In genomic region chr9:136944519-136945332, GRCh38 we compare ENCODE assay signal across 8 cellular contexts. TPM values are rescaled to one million over a fixed set of nuclear protein-coding genes. Genes with fewer than 3 reads are reported as not detected.
A peak's percentile ranks its signal among the peaks of the same experiment; 100 is the strongest.
DNase-seq lines count a peak whose midpoint lies in the region; ATAC-seq and TF ChIP-seq lines count a peak whose summit lies in the region.

Gene C8G, plus strand, starts transcription at chr9:136945243. Its CDS starts 78 bp downstream, at chr9:136945321.
Gene FBXW5, minus strand, starts transcription at chr9:136944738. Its CDS starts 655 bp downstream, at chr9:136944083.

- in situ Hi-C loops in GM23248 (cut with MboI), result no loop called here

- peak within 1 kb of the TSS; percentile 86 for H3K4me3 ChIP-seq in GM23248
- H3K4me3 ChIP-seq in fibroblast of pulmonary artery (replicated peaks; ENCODE audit: low read depth, low read length), result peak within 1 kb of the TSS; percentile 75

- H2AFZ ChIP-seq in GM23248, result 0 out of 2 replicates have a peak within 1 kb of the TSS, but pooled peaks have one; percentile 27

- peaks cover 30% of the 10 kb centered on the region for H3K79me2 ChIP-seq in GM23248 (ENCODE audit: insufficient read depth)

- peaks cover 3% of the 10 kb centered on the region for H3K4me1 Mint-ChIP-seq in activated T-helper 2 cell treated with anti-CD3 and anti-CD28 coated beads, Interferon-gamma antibody, Interleukin-2, Interleukin-4, amounts not matched to agents 10 μg/mL and 5 μg/mL and 100 μg/mL, durations not matched to agents 14 hours and 24 hours and 36 hours (ENCODE audit: low read depth)
- H3K4me1 Mint-ChIP-seq in natural killer cell, result peaks cover 7 to 25% of the 10 kb centered on the region in 2 donors

- H3K27me3 Mint-ChIP-seq in activated T-helper 2 cell treated with anti-CD3 and anti-CD28 coated beads, Interferon-gamma antibody, Interleukin-2, Interleukin-4, amounts not matched to agents 10 μg/mL and 5 μg/mL and 100 μg/mL, durations not matched to agents 14 hours and 24 hours and 36 hours (ENCODE audit: low read depth), result no peaks in the 10 kb centered on the region
- no peaks in the 10 kb centered on the region for H3K27me3 Mint-ChIP-seq in natural killer cell (ENCODE audit: low read depth in 2 of 2)

- no peaks in the 10 kb centered on the region for H3F3A ChIP-seq in GM23248 (ENCODE audit: insufficient read depth)

- H3K4me3 Mint-ChIP-seq in activated T-helper 2 cell treated with anti-CD3 and anti-CD28 coated beads, Interferon-gamma antibody, Interleukin-2, Interleukin-4, amounts not matched to agents 10 μg/mL and 5 μg/mL and 100 μg/mL, durations not matched to agents 14 hours and 24 hours and 36 hours (ENCODE audit: low read depth), result peak within 1 kb of the TSS; percentile 79
- peak within 1 kb of the TSS; percentile 88 for H3K4me3 Mint-ChIP-seq in natural killer cell

- H3K27me3 ChIP-seq in GM23248 (replicated peaks; ENCODE audit: insufficient read depth), result no peaks in the 10 kb centered on the region

- peak within 1 kb of the TSS; percentile 91 for H3K9ac ChIP-seq in GM23248

- H3K4me1 ChIP-seq in GM23248 (ENCODE audit: insufficient read depth), result no peaks in the 10 kb centered on the region

- peak within 1 kb of the TSS; percentile 82 for H3K4me2 ChIP-seq in GM23248 (ENCODE audit: unreplicated experiment)

- peak; percentile 87 to 92 (median 87) for ATAC-seq in natural killer cell

- TF ChIP-seq CTCF in fibroblast of pulmonary artery (IDR thresholded peaks at IDR 0.05; ENCODE audit: low read length, missing control alignments), result peak; percentile 56
- peak; percentile 92 for TF ChIP-seq CTCF in natural killer cell (IDR thresholded peaks at IDR 0.05)

- no peaks in the 10 kb centered on the region for H3K9me3 ChIP-seq in GM23248 (ENCODE audit: low read depth)

- no peaks in the 10 kb centered on the region for H3K9me3 Mint-ChIP-seq in activated T-helper 2 cell treated with anti-CD3 and anti-CD28 coated beads, Interferon-gamma antibody, Interleukin-2, Interleukin-4, amounts not matched to agents 10 μg/mL and 5 μg/mL and 100 μg/mL, durations not matched to agents 14 hours and 24 hours and 36 hours
- no peaks in the 10 kb centered on the region for H3K9me3 Mint-ChIP-seq in natural killer cell

- DNase-seq in EL (peak; percentile 93), GM23248 (peak; percentile 98), Kasumi-1 (lab: John Stamatoyannopoulos, UW) (peak; percentile 87 to 89), RPMI7951 (ENCODE audit: low read depth) (peak; percentile 88), fibroblast of pulmonary artery (ENCODE audit: low read depth) (peak; percentile 93), natural killer cell (peak; percentile 95)
- DNase-seq in activated T-helper 2 cell treated with anti-CD3 and anti-CD28 coated beads, Interferon-gamma antibody, Interleukin-2, Interleukin-4, amounts not matched to agents 10 μg/mL and 5 μg/mL and 100 μg/mL, durations not matched to agents 14 hours and 24 hours and 36 hours (ENCODE audit: low spot score), result peak; percentile 95
- DNase-seq in stimulated activated naive CD4-positive, alpha-beta T cell (lab: John Stamatoyannopoulos, UW), result peak; percentile 88 to 96 (median 90)

- H3K36me3 Mint-ChIP-seq in activated T-helper 2 cell treated with anti-CD3 and anti-CD28 coated beads, Interferon-gamma antibody, Interleukin-2, Interleukin-4, amounts not matched to agents 10 μg/mL and 5 μg/mL and 100 μg/mL, durations not matched to agents 14 hours and 24 hours and 36 hours (ENCODE audit: low read depth), result peaks cover 21% of the 10 kb centered on the region
- no peaks in the 10 kb centered on the region for H3K36me3 Mint-ChIP-seq in natural killer cell

- H3K36me3 ChIP-seq in GM23248 (ENCODE audit: low read depth), result peaks cover 16% of the 10 kb centered on the region; the same call in 1 of the 2 replicates

- peak within 1 kb of the TSS; percentile 82 for H3K27ac Mint-ChIP-seq in activated T-helper 2 cell treated with anti-CD3 and anti-CD28 coated beads, Interferon-gamma antibody, Interleukin-2, Interleukin-4, amounts not matched to agents 10 μg/mL and 5 μg/mL and 100 μg/mL, durations not matched to agents 14 hours and 24 hours and 36 hours
- H3K27ac Mint-ChIP-seq in natural killer cell, result peak within 1 kb of the TSS; percentile 89 to 93

- intact Hi-C loops in activated T-helper 2 cell treated with anti-CD3 and anti-CD28 coated beads, Interferon-gamma antibody, Interleukin-2, Interleukin-4, amounts not matched to agents 10 μg/mL and 5 μg/mL and 100 μg/mL, durations not matched to agents 14 hours and 24 hours and 36 hours (cut with micrococcal nuclease), result loop anchor here (1.0 to 2.0 kb wide), 4 partner anchors 42 to 101 kb away; partner anchors contain the start of genes PHPT1 and TRAF2
- intact Hi-C loops in natural killer cell (cut with micrococcal nuclease), result loop anchor here (5.0 kb wide), 1 partner anchor 57 kb away; the partner anchor contains the start of gene TRAF2

- no peaks in the 10 kb centered on the region for H4K20me1 ChIP-seq in GM23248 (ENCODE audit: insufficient read depth)

- 9 to 11% methylated on average over 43 to 50 of the region's 74 CpGs for WGBS in GM23248 (ENCODE audit: low coverage in 1 of 2, low lambda C conversion rate in 2 of 2, missing lambda C conversion rate in 2 of 2), 2 experiments

- H3K9me2 ChIP-seq in GM23248 (ENCODE audit: insufficient read depth), result no peaks in the 10 kb centered on the region

- H3K27ac ChIP-seq in GM23248, result peak within 1 kb of the TSS; percentile 79

RNA-seq across cellular contexts. Expression of gene C8G, which starts in this region (rescaled TPM):
- not detected in 2 replicates for total RNA-seq in GM23248 (2014; rRNA removed; shearing (Covaris generic))
- polyA plus RNA-seq in GM23248 (2016; fragmentation: Nextera tagmentation; extraction: Ambion mirVana), result 0.49 TPM in 1 of 2 replicates, not detected in the other
- not detected in 2 replicates for total RNA-seq in RPMI7951 (2014; rRNA removed; shearing (Covaris generic))
- total RNA-seq in activated T-helper 2 cell treated with anti-CD3 and anti-CD28 coated beads, Interferon-gamma antibody, Interleukin-2, Interleukin-4, amounts not matched to agents 10 μg/mL and 5 μg/mL and 100 μg/mL, durations not matched to agents 14 hours and 24 hours and 36 hours, result 0.76 and 0.89 TPM in 2 replicates
- total RNA-seq in natural killer cell, result 1 to 10 TPM; 3.9 to 8.5 (median 7.3) TPM

RNA-seq across cellular contexts. Expression of gene FBXW5, which starts in this region (rescaled TPM):
- total RNA-seq in GM23248 (2014; rRNA removed; shearing (Covaris generic)), result 234 and 259 TPM in 2 replicates
- polyA plus RNA-seq in GM23248 (2016; fragmentation: Nextera tagmentation; extraction: Ambion mirVana), result 110 and 113 TPM in 2 replicates
- total RNA-seq in RPMI7951 (2014; rRNA removed; shearing (Covaris generic)), result 48.7 and 74.1 TPM in 2 replicates
- total RNA-seq in activated T-helper 2 cell treated with anti-CD3 and anti-CD28 coated beads, Interferon-gamma antibody, Interleukin-2, Interleukin-4, amounts not matched to agents 10 μg/mL and 5 μg/mL and 100 μg/mL, durations not matched to agents 14 hours and 24 hours and 36 hours, result 94.4 and 95.9 TPM in 2 replicates
- 100 to 1,000 TPM; 117 to 144 (median 136) TPM for total RNA-seq in natural killer cell

Comparison
In these comparisons a context has a peak if more than half of its experiments do, and no peak if none do; other contexts are left out.
1. Peak in every context shown above with its lines: DNase-seq, ATAC-seq, H3K4me3 ChIP-seq and H3K27ac ChIP-seq.